ENCODE assay signal across 11 cellular contexts in genomic region chr13:51330741-51331140, GRCh38. TPM values are rescaled to one million over a fixed set of nuclear protein-coding genes. Genes with fewer than 3 reads are reported as not detected.
DNase-seq lines count a peak whose midpoint lies in the region; ATAC-seq and TF ChIP-seq lines count a peak whose summit lies in the region.
"Had no signal": no experiment of that assay in that cellular context is flagged by ENCODE, and none has a peak within 500 bp of the region (broad histone marks: within the 10 kb centered on the region; RNA-seq: fewer than 3 reads in every experiment).

No MANE protein-coding gene starts in this region.

- H3K4me3 ChIP-seq in skeletal muscle cell (ENCODE audit: low read depth, low read length) (no peak overlapping the region), MM.1S (ENCODE audit: low read length) (no peak overlapping the region), BE2C (ENCODE audit: low read depth, low read length) (no peak overlapping the region)
- H3K4me3 ChIP-seq: esophagus squamous epithelium had no signal

- no peaks in the 10 kb centered on the region for H3K27me3 ChIP-seq in MM.1S (replicated peaks; ENCODE audit: insufficient read depth, low read length)
- H3K27me3 ChIP-seq in BE2C: no peaks in the 10 kb centered on the region
- H3K27me3 ChIP-seq: esophagus squamous epithelium had no signal

- no peak for DNase-seq in activated naive CD8-positive, alpha-beta T cell treated with anti-CD3 and anti-CD28 coated beads for 36 hours
- DNase-seq in skeletal muscle cell (ENCODE audit: low read depth) (peak; percentile 22), MM.1S (no peak), ureter (ENCODE audit: low spot score) (no peak), 8988T (no peak), BE2C (no peak)
- DNase-seq: activated T-cell treated with anti-CD3 and anti-CD28 coated beads, Interleukin-2, amount 50 U/mL, for 4 hours; esophagus squamous epithelium; naive B cell had no signal

- ATAC-seq in GM18858 (IDR thresholded peaks at IDR 0.05; ENCODE audit: unreplicated experiment) (peak; percentile 53), HG03378 (IDR thresholded peaks at IDR 0.05; ENCODE audit: unreplicated experiment) (peak; percentile 63)
- ATAC-seq: activated T-cell treated with anti-CD3 and anti-CD28 coated beads, Interleukin-2, amount 50 U/mL, for 4 hours had no signal

- H3K9me3 ChIP-seq in MM.1S (replicated peaks; ENCODE audit: insufficient read depth, low read length) (no peaks in the 10 kb centered on the region), BE2C (no peaks in the 10 kb centered on the region)
- H3K9me3 ChIP-seq: esophagus squamous epithelium had no signal

- H3K36me3 ChIP-seq in MM.1S (replicated peaks; ENCODE audit: insufficient read depth, low read length) (no peaks in the 10 kb centered on the region), BE2C (no peaks in the 10 kb centered on the region)
- H3K36me3 ChIP-seq: esophagus squamous epithelium had no signal

- no peaks in the 10 kb centered on the region for H3F3A ChIP-seq in MM.1S (ENCODE audit: insufficient read depth, low read length)

- no peaks in the 10 kb centered on the region for H3K79me2 ChIP-seq in MM.1S (ENCODE audit: low read length)

- peak overlapping the region; percentile 33 for H3K4me3 Mint-ChIP-seq in activated naive CD8-positive, alpha-beta T cell treated with anti-CD3 and anti-CD28 coated beads for 36 hours
- H3K4me3 Mint-ChIP-seq: activated T-cell treated with anti-CD3 and anti-CD28 coated beads, Interleukin-2, amount 50 U/mL, for 4 hours had no signal

- H4K20me1 ChIP-seq in MM.1S (ENCODE audit: insufficient read depth, low read length): no peaks in the 10 kb centered on the region

- no peak overlapping the region for H3K9ac ChIP-seq in MM.1S (ENCODE audit: low read length)

- H3K4me1 Mint-ChIP-seq in activated naive CD8-positive, alpha-beta T cell treated with anti-CD3 and anti-CD28 coated beads for 36 hours: peaks cover 17% of the 10 kb centered on the region

- no peaks in the 10 kb centered on the region for H3K27me3 Mint-ChIP-seq in activated naive CD8-positive, alpha-beta T cell treated with anti-CD3 and anti-CD28 coated beads for 36 hours
- H3K27me3 Mint-ChIP-seq: naive B cell had no signal

- H3K36me3 Mint-ChIP-seq in activated naive CD8-positive, alpha-beta T cell treated with anti-CD3 and anti-CD28 coated beads for 36 hours: no peaks in the 10 kb centered on the region

- no peak overlapping the region for H2AFZ ChIP-seq in MM.1S (ENCODE audit: low read length)

- peaks cover 9% of the 10 kb centered on the region for H3K4me1 ChIP-seq in MM.1S (ENCODE audit: low read length)
- H3K4me1 ChIP-seq in BE2C: no peaks in the 10 kb centered on the region
- H3K4me1 ChIP-seq: esophagus squamous epithelium had no signal

- no peaks in the 10 kb centered on the region for H3K9me3 Mint-ChIP-seq in activated naive CD8-positive, alpha-beta T cell treated with anti-CD3 and anti-CD28 coated beads for 36 hours
- H3K9me3 Mint-ChIP-seq: activated T-cell treated with anti-CD3 and anti-CD28 coated beads, Interleukin-2, amount 50 U/mL, for 4 hours; naive B cell had no signal

- TF ChIP-seq CTCF in MM.1S (IDR thresholded peaks at IDR 0.05; ENCODE audit: low read length) (no peak), BE2C (IDR thresholded peaks at IDR 0.05; ENCODE audit: low read depth, low read length) (no peak)

- H3K27ac ChIP-seq in MM.1S (ENCODE audit: low read length): no peak overlapping the region
- H3K27ac ChIP-seq: esophagus squamous epithelium had no signal

- no peak overlapping the region for H3K4me2 ChIP-seq in MM.1S (ENCODE audit: low read depth, low read length)

- H3K9me2 ChIP-seq in MM.1S (replicated peaks; ENCODE audit: insufficient read depth, low read length): no peaks in the 10 kb centered on the region

- peak overlapping the region; percentile 3 for H3K27ac Mint-ChIP-seq in activated naive CD8-positive, alpha-beta T cell treated with anti-CD3 and anti-CD28 coated beads for 36 hours

RNA-seq across cellular contexts. Expression of gene SERPINE3, which starts 8.8 kb away (rescaled TPM):
- not detected for total RNA-seq in activated naive CD8-positive, alpha-beta T cell treated with anti-CD3 and anti-CD28 coated beads for 36 hours
- total RNA-seq in ureter: 0.31 TPM
- not detected for polyA plus RNA-seq in BE2C (2012; ENCODE audit: insufficient read depth, insufficient read length, low read depth)
- total RNA-seq: activated T-cell treated with anti-CD3 and anti-CD28 coated beads, Interleukin-2, amount 50 U/mL, for 4 hours; esophagus squamous epithelium had no signal
